ENCODE assay signal across 17 cellular contexts in genomic region chr2:1617425-1618021, GRCh38.
DNase-seq lines count a peak whose midpoint lies in the region; ATAC-seq and TF ChIP-seq lines count a peak whose summit lies in the region.
"Had no signal": no experiment of that assay in that cellular context is flagged by ENCODE, and none has a peak within 500 bp of the region (broad histone marks: within the 10 kb centered on the region; RNA-seq: fewer than 3 reads in every experiment).

No MANE protein-coding gene starts in this region.

- peak overlapping the region; percentile 42 for H2BK12ac ChIP-seq in neuronal stem cell (ENCODE audit: low read length)

- H2BK5ac ChIP-seq in neuronal stem cell (ENCODE audit: low read length), result no peak overlapping the region

- H2AFZ ChIP-seq in neuronal stem cell (ENCODE audit: low read length), result no peak overlapping the region

- peaks cover 2 to 4% (median 3%) of the 10 kb centered on the region in 3 donors for H3K27me3 Mint-ChIP-seq in CD14-positive monocyte (ENCODE audit: low read depth in 3 of 3)

- H3K27ac ChIP-seq in VCaP, result peak overlapping the region; percentile 95
- H3K27ac ChIP-seq in neuronal stem cell (replicated peaks; ENCODE audit: low read length), result no peak overlapping the region
- H3K27ac ChIP-seq: neutrophil had no signal

- H3K36me3 Mint-ChIP-seq in CD14-positive monocyte, result no peaks in the 10 kb centered on the region

- H3K14ac ChIP-seq in neuronal stem cell (ENCODE audit: low read length), result no peak overlapping the region

- DNase-seq in CD14-positive monocyte (ENCODE audit: low spot score) (peak; percentile 27), HT-29 (ENCODE audit: low spot score) (peak; percentile 35), neuronal stem cell (ENCODE audit: low spot score) (no peak), NCI-H1105 treated with DMSO at 0.1 percent for 48 hours (lab: John Stamatoyannopoulos, UW) (no peak)
- DNase-seq: activated CD4-positive, alpha-beta T cell treated with anti-CD3 and anti-CD28 coated beads for 4 hours; Calu3; EL; glutamatergic neuron; HFFc6; NCI-H1694 treated with DMSO at 0.1 percent for 48 hours; stimulated activated CD4-positive, alpha-beta T cell treated with anti-CD3 and anti-CD28 coated beads, Interleukin-4, amount 100 ng/mL, for 24 hours had no signal

- ATAC-seq in HG03175 (IDR thresholded peaks at IDR 0.05; ENCODE audit: unreplicated experiment), result no peak
- ATAC-seq in GM21367 (IDR thresholded peaks at IDR 0.05; ENCODE audit: unreplicated experiment), result no peak

- H3K4me1 ChIP-seq in neuronal stem cell (ENCODE audit: control insufficient read depth in 2 of 2, insufficient read depth in 1 of 2, low read depth in 1 of 2, low read length in 2 of 2), result peaks cover 4 to 14% of the 10 kb centered on the region in 2 donors

- H2AK5ac ChIP-seq in neuronal stem cell (ENCODE audit: low read depth, low read length), result peak overlapping the region; percentile 77

- H2BK15ac ChIP-seq in neuronal stem cell (ENCODE audit: low read length), result peak overlapping the region; percentile 72

- no CpG with 5 or more reads among the region's 11 CpGs for WGBS in neuronal stem cell (ENCODE audit: extremely low coverage in 2 of 2, insufficient read length in 2 of 2, insufficient replicate concordance in 1 of 2), 2 donors

- H4K91ac ChIP-seq in neuronal stem cell (ENCODE audit: low read depth, low read length, poor library complexity), result peak overlapping the region; percentile 25

- no peaks in the 10 kb centered on the region for H3K79me1 ChIP-seq in neuronal stem cell (ENCODE audit: low read depth, low read length)

- no peaks in the 10 kb centered on the region for H3K36me3 ChIP-seq in neuronal stem cell (replicated peaks in 1 of 2; ENCODE audit: control insufficient read depth in 2 of 2, insufficient read depth in 2 of 2, low read length in 2 of 2)
- H3K36me3 ChIP-seq: neutrophil had no signal

- peaks cover 2 to 15% (median 6%) of the 10 kb centered on the region in 7 donors for H3K9me3 Mint-ChIP-seq in CD14-positive monocyte
- H3K9me3 Mint-ChIP-seq: activated T-helper 2 cell treated with anti-CD3 and anti-CD28 coated beads, Interferon-gamma antibody, Interleukin-2, Interleukin-4, amounts not matched to agents 10 μg/mL and 5 μg/mL and 100 μg/mL, durations not matched to agents 14 hours and 24 hours and 36 hours; HFFc6 had no signal

- H3K27ac Mint-ChIP-seq in CD14-positive monocyte, result no peak overlapping the region
- H3K27ac Mint-ChIP-seq: activated T-helper 2 cell treated with anti-CD3 and anti-CD28 coated beads, Interferon-gamma antibody, Interleukin-2, Interleukin-4, amounts not matched to agents 10 μg/mL and 5 μg/mL and 100 μg/mL, durations not matched to agents 14 hours and 24 hours and 36 hours; HFFc6 had no signal

- H3K4me3 Mint-ChIP-seq in CD14-positive monocyte, result no peak overlapping the region
- H3K4me3 Mint-ChIP-seq: HFFc6 had no signal

- no peak overlapping the region for H3K4ac ChIP-seq in neuronal stem cell (ENCODE audit: low read length)

- no peaks in the 10 kb centered on the region for H3K9me3 ChIP-seq in neuronal stem cell (replicated peaks in 1 of 2; ENCODE audit: control insufficient read depth in 2 of 2, insufficient read depth in 1 of 2, low read depth in 1 of 2, low read length in 2 of 2)
- H3K9me3 ChIP-seq: neutrophil had no signal

- TF ChIP-seq CTCF in CD14-positive monocyte (IDR thresholded peaks at IDR 0.05) (no peak), VCaP (conservative IDR thresholded peaks at IDR 0.05) (no peak)

- no peaks in the 10 kb centered on the region for H3K4me1 Mint-ChIP-seq in CD14-positive monocyte

- no peak overlapping the region for H3K4me2 ChIP-seq in neuronal stem cell (ENCODE audit: insufficient read depth, low read length, poor library complexity, severe bottlenecking)
- H3K4me2 ChIP-seq: smooth muscle cell had no signal

- intact Hi-C loops in CD14-positive monocyte (cut with micrococcal nuclease), result no loop called here

- H2BK120ac ChIP-seq in neuronal stem cell (ENCODE audit: low read depth, low read length), result no peak overlapping the region

- H3K9ac ChIP-seq in neuronal stem cell (ENCODE audit: low read depth, low read length, poor library complexity), result peak overlapping the region; percentile 9

- peak overlapping the region; percentile 58 for H3K23ac ChIP-seq in neuronal stem cell (ENCODE audit: low read depth, low read length, poor library complexity)

- peak overlapping the region; percentile 81 for H3K18ac ChIP-seq in neuronal stem cell (ENCODE audit: low read length)

- no peaks in the 10 kb centered on the region for H3K27me3 ChIP-seq in neuronal stem cell (ENCODE audit: control insufficient read depth in 3 of 3, insufficient read depth in 3 of 3, low read depth in 1 of 3, low read length in 3 of 3)
- H3K27me3 ChIP-seq: neutrophil had no signal

- no peak overlapping the region for H4K8ac ChIP-seq in neuronal stem cell (ENCODE audit: low read depth, low read length)

- no peak overlapping the region for H3K4me3 ChIP-seq in neuronal stem cell (ENCODE audit: low read length in 2 of 2)
- H3K4me3 ChIP-seq: smooth muscle cell had no signal

Comparison
In these comparisons a context has a peak if more than half of its experiments do, and no peak if none do; other contexts are left out.
1. DNase-seq: peak in CD14-positive monocyte (single experiment) and HT-29 (single experiment); none in neuronal stem cell (single experiment) and NCI-H1105 treated with DMSO at 0.1 percent for 48 hours (single experiment).